ENCODE assay signal across 10 cellular contexts in the genomic region with DNA sequence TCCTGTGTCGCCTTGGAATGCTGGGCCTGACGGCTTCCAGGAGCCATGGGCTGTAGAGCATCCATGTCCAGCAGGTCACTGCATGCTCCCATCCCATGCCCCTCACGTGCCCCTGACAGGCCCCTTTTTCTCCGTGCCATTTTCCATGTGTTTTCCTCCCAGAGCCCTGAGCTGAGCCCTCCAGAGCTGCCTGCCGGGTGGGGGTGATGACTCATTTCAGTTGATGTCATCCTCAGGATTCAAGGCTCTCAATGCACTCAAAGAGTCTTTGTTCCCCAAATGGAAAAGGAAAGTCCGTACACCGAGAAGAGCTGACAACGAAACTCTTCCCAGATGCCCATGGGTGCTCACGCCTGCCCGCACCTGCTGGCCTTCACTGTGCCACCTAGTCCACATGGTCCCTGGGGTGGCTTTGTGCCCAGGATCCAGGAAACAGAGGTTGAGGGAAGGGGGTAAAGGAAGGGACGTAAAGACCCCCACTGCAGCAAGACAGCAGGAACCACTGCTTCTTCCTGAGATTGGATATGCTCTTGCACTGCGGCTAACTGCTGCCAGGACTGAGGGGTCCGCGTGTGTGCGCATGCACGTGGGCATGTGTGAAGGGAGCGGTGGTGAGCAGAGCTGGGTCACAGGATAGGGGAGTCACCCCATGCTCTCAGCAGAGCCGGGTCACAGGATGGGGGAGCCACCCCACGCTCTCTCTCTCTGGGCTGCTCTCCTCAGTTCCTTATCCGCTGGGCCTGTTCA. TPM values are rescaled to one million over a fixed set of nuclear protein-coding genes. Genes with fewer than 3 reads are reported as not detected.
DNase-seq lines count a peak whose midpoint lies in the region; ATAC-seq and TF ChIP-seq lines count a peak whose summit lies in the region.
"Had no signal": no experiment of that assay in that cellular context is flagged by ENCODE, and none has a peak within 500 bp of the region (broad histone marks: within the 10 kb centered on the region; RNA-seq: fewer than 3 reads in every experiment).

No MANE protein-coding gene starts in this region.

- ATAC-seq in GM18511 (IDR thresholded peaks at IDR 0.05; ENCODE audit: unreplicated experiment), result no peak

- peaks cover 18% of the 10 kb centered on the region for H3K4me1 ChIP-seq in SJSA1 (replicated peaks)
- H3K4me1 ChIP-seq: HAP-1 had no signal

- peak; percentile 92 for DNase-seq in ELR (ENCODE audit: low read depth)
- DNase-seq in SJSA1 (ENCODE audit: low read depth in 1 of 2, low spot score in 2 of 2), result peak; percentile 68 to 74
- peak; percentile 62 for DNase-seq in fibroblast of the aortic adventitia (ENCODE audit: low read depth)
- peak; percentile 43 for DNase-seq in occipital lobe (lab: John Stamatoyannopoulos, UW)
- no peak for DNase-seq in stimulated activated CD4-positive, alpha-beta T cell treated with anti-CD3 and anti-CD28 coated beads, Interleukin-4, amount 100 ng/mL, for 4 hours
- DNase-seq in NCI-H2196 (lab: John Stamatoyannopoulos, UW; ENCODE audit: unreplicated experiment), result no peak
- DNase-seq in RPMI8226, result no peak
- DNase-seq: NCI-H1694 treated with DMSO at 0.1 percent for 48 hours had no signal

- TF ChIP-seq CTCF in fibroblast of the aortic adventitia (IDR thresholded peaks at IDR 0.05; ENCODE audit: insufficient read depth, low read length), result no peak

- H3K4me3 ChIP-seq in SJSA1 (no peak overlapping the region), fibroblast of the aortic adventitia (ENCODE audit: low read depth, low read length) (no peak overlapping the region)
- H3K4me3 ChIP-seq: HAP-1 had no signal

- 0 out of 2 replicates have a peak, but pooled peaks cover 6% of the 10 kb centered on the region for H3K27me3 ChIP-seq in SJSA1 (replicated peaks)

- no peak overlapping the region for H3K27ac ChIP-seq in SJSA1

- H3K9me3 ChIP-seq in SJSA1 (replicated peaks), result no peaks in the 10 kb centered on the region
- H3K9me3 ChIP-seq: HAP-1 had no signal

- H3K36me3 ChIP-seq in SJSA1, result no peaks in the 10 kb centered on the region
- H3K36me3 ChIP-seq: HAP-1 had no signal

RNA-seq across cellular contexts. Expression of a gene that starts 27.6 kb away (rescaled TPM):
- total RNA-seq in SJSA1 (2014; rRNA removed; shearing (Covaris generic)), result 0.22 and 0.50 TPM in 2 replicates
- total RNA-seq in fibroblast of the aortic adventitia (ENCODE audit: low replicate concordance) (25.1 and 25.3 TPM in 2 replicates), occipital lobe (12.5 TPM)

Comparison
In these comparisons a context has a peak if more than half of its experiments do, and no peak if none do; other contexts are left out.
1. DNase-seq: peak in ELR (single experiment), SJSA1 (2 of 2), fibroblast of the aortic adventitia (single experiment) and occipital lobe (single experiment); none in stimulated activated CD4-positive, alpha-beta T cell treated with anti-CD3 and anti-CD28 coated beads, Interleukin-4, amount 100 ng/mL, for 4 hours (0 of 2), NCI-H2196 (single experiment) and RPMI8226 (single experiment).